ENCODE assay signal across 10 cellular contexts in the genomic region with DNA sequence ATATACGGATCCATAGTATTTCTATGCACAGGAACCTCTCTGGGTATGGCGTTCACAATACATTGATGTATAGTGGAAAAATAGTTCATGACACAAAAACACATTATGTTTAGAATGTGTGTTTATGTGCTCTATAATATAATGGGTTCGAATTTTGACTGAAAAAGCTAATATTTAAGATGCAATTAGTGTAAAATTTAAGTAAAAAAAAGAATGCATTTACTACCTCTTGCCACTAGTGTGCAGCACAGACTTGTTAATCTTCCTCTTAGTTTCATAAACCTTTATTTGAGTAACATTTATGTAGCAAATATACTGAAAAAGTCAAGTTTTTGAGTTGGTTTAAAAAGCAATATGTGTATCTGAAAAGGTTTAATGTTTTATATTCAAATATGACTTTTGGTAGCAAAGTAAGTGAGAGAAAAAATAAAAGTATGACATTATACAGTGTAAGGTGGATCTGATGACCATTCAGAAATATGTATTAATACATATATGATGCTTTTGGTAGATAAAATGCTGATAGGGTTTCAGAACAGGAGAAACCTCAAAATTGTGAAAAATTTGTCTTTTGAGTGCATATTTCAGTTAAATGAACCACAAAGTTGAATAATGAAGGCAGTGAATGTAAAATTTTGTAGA. TPM values are rescaled to one million over a fixed set of nuclear protein-coding genes. Genes with fewer than 3 reads are reported as not detected.
A peak's percentile ranks its signal among the peaks of the same experiment; 100 is the strongest.
DNase-seq lines count a peak whose midpoint lies in the region; ATAC-seq and TF ChIP-seq lines count a peak whose summit lies in the region.
"Had no signal": no experiment of that assay in that cellular context is flagged by ENCODE, and none has a peak within 500 bp of the region (broad histone marks: within the 10 kb centered on the region; RNA-seq: fewer than 3 reads in every experiment).

No MANE protein-coding gene starts in this region.

- H3K4me3 ChIP-seq in Panc1 (ENCODE audit: low read depth in 2 of 2, low read length in 2 of 2): no peak overlapping the region
- H3K4me3 ChIP-seq in fibroblast of lung (replicated peaks in 1 of 4; ENCODE audit: control extremely low read depth in 1 of 4, insufficient read depth in 1 of 4, low read depth in 3 of 4, low read length in 4 of 4): no peak overlapping the region
- no peak overlapping the region for H3K4me3 ChIP-seq in testis
- no peak overlapping the region for H3K4me3 ChIP-seq in suprapubic skin
- H3K4me3 ChIP-seq: SJCRH30 had no signal

- no peaks in the 10 kb centered on the region for H3K9me3 ChIP-seq in Panc1 (ENCODE audit: control insufficient read depth, insufficient read depth, low read depth, low read length)
- H3K9me3 ChIP-seq in fibroblast of lung (ENCODE audit: control insufficient read depth, insufficient read depth, low read depth, low read length): no peaks in the 10 kb centered on the region
- H3K9me3 ChIP-seq in testis: no peaks in the 10 kb centered on the region
- no peaks in the 10 kb centered on the region for H3K9me3 ChIP-seq in suprapubic skin
- H3K9me3 ChIP-seq: SJCRH30 had no signal

- H3K4me2 ChIP-seq in fibroblast of lung (ENCODE audit: extremely low read depth, insufficient read depth, low read length): no peak overlapping the region

- no peak for TF ChIP-seq EP300 in suprapubic skin (IDR thresholded peaks at IDR 0.05)

- no peak overlapping the region for H3K27ac ChIP-seq in Panc1 (ENCODE audit: low read length)
- H3K27ac ChIP-seq in fibroblast of lung (ENCODE audit: insufficient read depth, low read length): no peak overlapping the region
- H3K27ac ChIP-seq in testis: no peak overlapping the region
- H3K27ac ChIP-seq in suprapubic skin: no peak overlapping the region
- H3K27ac ChIP-seq: SJCRH30 had no signal

- POLR2A ChIA-PET in GM10248 (lab: Yijun Ruan, JAX) (no interaction called here), Panc1 (lab: Charles Lee) (interaction anchor here (0.6 kb wide), 1 partner anchor 325 kb away, joined by 4 read pairs; no protein-coding TSS in a partner anchor)

- H3K4me1 ChIP-seq in Panc1 (ENCODE audit: control insufficient read depth, insufficient read depth, low read length): no peaks in the 10 kb centered on the region
- H3K4me1 ChIP-seq in fibroblast of lung (ENCODE audit: control insufficient read depth, extremely low read depth, insufficient read depth, low read length): no peaks in the 10 kb centered on the region
- H3K4me1 ChIP-seq in testis: no peaks in the 10 kb centered on the region
- H3K4me1 ChIP-seq in suprapubic skin: no peaks in the 10 kb centered on the region
- H3K4me1 ChIP-seq: SJCRH30 had no signal

- in situ Hi-C loops in Panc1 (cut with HindIII; ENCODE audit: low pct_unique_long_range_greater_than_20kb, low sequenced_read_pairs): no loop called here

- no peak for TF ChIP-seq POLR2A in testis (IDR thresholded peaks at IDR 0.05)
- no peak for TF ChIP-seq POLR2A in suprapubic skin (IDR thresholded peaks at IDR 0.05)

- TF ChIP-seq CTCF in GM10248 (IDR thresholded peaks at IDR 0.05; ENCODE audit: control extremely low read depth, extremely low read depth, low read depth, missing control alignments): peak; percentile 58
- peak; percentile 38; the same call in 1 of the 2 replicates for TF ChIP-seq CTCF in Panc1 (IDR thresholded peaks at IDR 0.05)
- TF ChIP-seq CTCF in fibroblast of lung (conservative IDR thresholded peaks at IDR 0.05 in 1 of 2, IDR thresholded peaks at IDR 0.05 in 1 of 2; ENCODE audit: low read depth in 1 of 2, low read length in 2 of 2): peak; percentile 28 to 63
- TF ChIP-seq CTCF in testis (IDR thresholded peaks at IDR 0.05): peak; percentile 25 to 75 (median 28)
- peak in 1 of 2 donors; percentile 10 for TF ChIP-seq CTCF in suprapubic skin (IDR thresholded peaks at IDR 0.05)

- H3K79me2 ChIP-seq in fibroblast of lung (ENCODE audit: control insufficient read depth, insufficient read depth, low read length): no peaks in the 10 kb centered on the region

- H4K20me1 ChIP-seq in fibroblast of lung (ENCODE audit: control insufficient read depth, extremely low read depth, insufficient read depth, low read length): no peaks in the 10 kb centered on the region

- H3K27me3 ChIP-seq in Panc1 (ENCODE audit: control insufficient read depth, insufficient read depth, low read length) (no peaks in the 10 kb centered on the region), fibroblast of lung (ENCODE audit: control insufficient read depth, insufficient read depth, low read length) (no peaks in the 10 kb centered on the region), testis (no peaks in the 10 kb centered on the region), suprapubic skin (no peaks in the 10 kb centered on the region)
- H3K27me3 ChIP-seq: SJCRH30 had no signal

- DNase-seq in GM10248 (ENCODE audit: extremely low spot score): no peak
- no peak for DNase-seq in Panc1 (ENCODE audit: low read depth, low spot score)
- DNase-seq in fibroblast of lung (ENCODE audit: low read depth in 2 of 2): peak; percentile 35 to 78
- no peak for DNase-seq in testis
- DNase-seq in NCI-H1048 (lab: John Stamatoyannopoulos, UW): no peak
- no peak for DNase-seq in suprapubic skin (ENCODE audit: low spot score in 2 of 2)

- H3K9ac ChIP-seq in fibroblast of lung (ENCODE audit: insufficient read depth, low read length): no peak overlapping the region

- ATAC-seq in HG02870 (IDR thresholded peaks at IDR 0.05; ENCODE audit: unreplicated experiment) (peak; percentile 61), Panc1 (no peak), GM21825 (IDR thresholded peaks at IDR 0.05; ENCODE audit: unreplicated experiment) (no peak)
- ATAC-seq: naive thymus-derived CD8-positive, alpha-beta T cell had no signal

- intact Hi-C loops in Panc1 (cut with micrococcal nuclease; ENCODE audit: unreplicated experiment) (loop anchor here (5.0 kb wide), 1 partner anchor 1240 kb away; no protein-coding TSS in a partner anchor), testis (cut with DNase I; ENCODE audit: low total_unique reads) (no loop called here)

- no peak overlapping the region for H2AFZ ChIP-seq in fibroblast of lung (ENCODE audit: low read length)

- H3K36me3 ChIP-seq in Panc1 (ENCODE audit: control insufficient read depth, insufficient read depth, low read length): no peaks in the 10 kb centered on the region
- H3K36me3 ChIP-seq in fibroblast of lung (ENCODE audit: control insufficient read depth, insufficient read depth, low read length): no peaks in the 10 kb centered on the region
- H3K36me3 ChIP-seq in testis (ENCODE audit: low read depth, missing control alignments): no peaks in the 10 kb centered on the region
- H3K36me3 ChIP-seq in suprapubic skin: no peaks in the 10 kb centered on the region
- H3K36me3 ChIP-seq: SJCRH30 had no signal

- 60 to 64% methylated on average over 3 of the region's 3 CpGs for WGBS in testis, 2 donors
- WGBS in suprapubic skin: 17% methylated on average over 3 of the region's 3 CpGs

- BruUV-seq in Panc1 (replicated peaks; lab: Mats Ljungman, UMichigan): no TSS peak

- CTCF ChIA-PET in GM10248 (lab: Yijun Ruan, JAX): interaction anchor here (1.6 kb wide), 1 partner anchor 1587 kb away, joined by 5 read pairs; no protein-coding TSS in a partner anchor
- CTCF ChIA-PET in Panc1 (lab: Charles Lee): no interaction called here

RNA-seq across cellular contexts. Expression of a gene that starts 49.5 kb away (rescaled TPM):
- total RNA-seq in Panc1 (2021; ENCODE audit: unreplicated experiment) (0.92 TPM), fibroblast of lung (35.3 and 68.6 TPM in 2 replicates), testis (10 to 100 TPM; 13.3 to 25.1 TPM), suprapubic skin (1 to 10 TPM in 3 of 4 donors, not detected in 1; 1.6 to 4.1 (median 2.7) TPM)
- 0.65 TPM for polyA plus RNA-seq in Panc1 (2012; ENCODE audit: insufficient read length)
- polyA plus RNA-seq in fibroblast of lung (9.7 and 33.7 TPM in 2 replicates), testis (ENCODE audit: insufficient read depth, low read depth, low replicate concordance) (14.9 TPM)
- polyA plus RNA-seq in fibroblast of lung (2012): 8.2 and 31.1 TPM in 2 replicates
- polyA minus RNA-seq in fibroblast of lung (ENCODE audit: low replicate concordance): 24.8 TPM in 1 of 2 replicates, not detected in the other

Comparison
In these comparisons a context has a peak if more than half of its experiments do, and no peak if none do; other contexts are left out.
1. DNase-seq: peak in fibroblast of lung (2 of 2); none in GM10248 (single experiment), Panc1 (single experiment), testis (single experiment), NCI-H1048 (single experiment) and suprapubic skin (0 of 2).